ENCODE assay signal across 17 cellular contexts in the genomic region with DNA sequence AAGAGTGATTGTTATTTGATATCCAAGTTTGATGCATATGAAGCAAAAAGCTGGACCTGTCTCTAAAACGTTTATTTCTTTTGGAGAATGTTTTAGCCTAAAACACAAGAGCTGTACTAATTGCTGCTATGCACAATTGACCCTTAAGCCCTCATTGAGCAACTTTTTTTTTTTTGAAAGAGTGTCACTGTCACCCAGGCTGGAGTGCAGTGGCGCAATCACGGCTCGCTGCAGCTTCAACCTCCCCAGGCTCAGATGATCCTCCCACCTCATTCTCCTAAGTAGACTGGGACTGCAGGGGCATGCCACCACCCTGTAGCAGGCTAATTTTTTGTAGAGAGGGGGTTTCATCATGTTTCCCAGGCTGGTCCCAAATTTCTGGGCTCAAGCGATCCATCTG.
DNase-seq lines count a peak whose midpoint lies in the region; ATAC-seq and TF ChIP-seq lines count a peak whose summit lies in the region.
"Had no signal": no experiment of that assay in that cellular context is flagged by ENCODE, and none has a peak within 500 bp of the region (broad histone marks: within the 10 kb centered on the region; RNA-seq: fewer than 3 reads in every experiment).

No MANE protein-coding gene starts in this region.

- ATAC-seq in gastrocnemius medialis (peak in 1 of 2 donors; percentile 54), GM18858 (IDR thresholded peaks at IDR 0.05; ENCODE audit: unreplicated experiment) (no peak)

- in situ Hi-C loops in gastrocnemius medialis (cut with MboI; ENCODE audit: low sequenced_read_pairs in 4 of 4), result loop anchor here in 1 of 4 donors (10.0 kb wide), 1 partner anchor 59 kb away; no protein-coding TSS in a partner anchor

- no peak for TF ChIP-seq EP300 in Ishikawa (IDR thresholded peaks at IDR 0.05; ENCODE audit: borderline replicate concordance)

- no peak for TF ChIP-seq CTCF in NB4 (IDR thresholded peaks at IDR 0.05; ENCODE audit: low read depth, low read length)
- TF ChIP-seq CTCF in fibroblast of villous mesenchyme (IDR thresholded peaks at IDR 0.05; ENCODE audit: insufficient read depth, low read depth, low read length), result no peak
- no peak for TF ChIP-seq CTCF in gastrocnemius medialis (IDR thresholded peaks at IDR 0.05 in 4 of 5, conservative IDR thresholded peaks at IDR 0.05 in 1 of 5)
- TF ChIP-seq CTCF in dorsolateral prefrontal cortex (IDR thresholded peaks at IDR 0.05 in 54 of 56, conservative IDR thresholded peaks at IDR 0.05 in 2 of 56; ENCODE audit: low read depth in 1 of 56, partially characterized antibody in 56 of 56), result no peak

- intact Hi-C loops in gastrocnemius medialis (cut with DNase I; ENCODE audit: low total_unique reads) (no loop called here), dorsolateral prefrontal cortex (cut with DNase I) (no loop called here)

- peaks cover 0 to 3% of the 10 kb centered on the region in 2 donors for H3K4me1 ChIP-seq in gastrocnemius medialis
- H3K4me1 ChIP-seq: BLaER1 had no signal

- TF ChIP-seq POLR2A in NB4 (IDR thresholded peaks at IDR 0.05; ENCODE audit: extremely low read depth, insufficient read length), result no peak
- no peak for TF ChIP-seq POLR2A in gastrocnemius medialis (IDR thresholded peaks at IDR 0.05)

- H3K4me3 ChIP-seq in NB4 (ENCODE audit: low read depth, low read length), result no peak overlapping the region
- no peak overlapping the region for H3K4me3 ChIP-seq in fibroblast of villous mesenchyme (ENCODE audit: low read depth, low read length)
- no peak overlapping the region for H3K4me3 ChIP-seq in gastrocnemius medialis
- no peak overlapping the region for H3K4me3 ChIP-seq in dorsolateral prefrontal cortex
- H3K4me3 ChIP-seq: BLaER1 had no signal

- DNase-seq in NB4 (ENCODE audit: low read depth) (peak; percentile 83), fibroblast of villous mesenchyme (ENCODE audit: low read depth) (peak; percentile 18), gastrocnemius medialis (peak in 1 of 2 donors; percentile 51), NCI-H1105 (lab: John Stamatoyannopoulos, UW) (no peak), dorsolateral prefrontal cortex (no peak)
- DNase-seq: H7, IMR-90, NCI-H1092 treated with DMSO at 0.1 percent for 48 hours, NCI-H1694 treated with DMSO at 0.1 percent for 48 hours, NCI-H2171, NCI-H446 treated with DMSO at 0.1 percent for 48 hours, NCI-H774, RPMI8226, T-helper 1 cell had no signal

- H3K27ac ChIP-seq in gastrocnemius medialis, result peak overlapping the region in 3 of 4 donors; percentile 31 to 53 (median 32)
- H3K27ac ChIP-seq in dorsolateral prefrontal cortex, result no peak overlapping the region
- H3K27ac ChIP-seq: BLaER1 had no signal

- H3K27me3 ChIP-seq in gastrocnemius medialis, result no peaks in the 10 kb centered on the region
- no peaks in the 10 kb centered on the region for H3K27me3 ChIP-seq in dorsolateral prefrontal cortex
- H3K27me3 ChIP-seq: BLaER1 had no signal

- H3K9me3 ChIP-seq in gastrocnemius medialis, result no peaks in the 10 kb centered on the region
- H3K9me3 ChIP-seq: BLaER1 had no signal

- no peak for TF ChIP-seq RAD21 in Ishikawa (IDR thresholded peaks at IDR 0.05; ENCODE audit: low read depth)

- peaks cover 0 to 77% of the 10 kb centered on the region in 2 donors for H3K36me3 ChIP-seq in gastrocnemius medialis

TF ChIP-seq in Ishikawa, 13 proteins besides CTCF, POLR2A, EP300 and RAD21:
- TF ChIP-seq, protein P1, sequence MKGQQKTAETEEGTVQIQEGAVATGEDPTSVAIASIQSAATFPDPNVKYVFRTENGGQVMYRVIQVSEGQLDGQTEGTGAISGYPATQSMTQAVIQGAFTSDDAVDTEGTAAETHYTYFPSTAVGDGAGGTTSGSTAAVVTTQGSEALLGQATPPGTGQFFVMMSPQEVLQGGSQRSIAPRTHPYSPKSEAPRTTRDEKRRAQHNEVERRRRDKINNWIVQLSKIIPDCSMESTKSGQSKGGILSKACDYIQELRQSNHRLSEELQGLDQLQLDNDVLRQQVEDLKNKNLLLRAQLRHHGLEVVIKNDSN (IDR thresholded peaks at IDR 0.05), result no peak
- TF ChIP-seq CREB1 (IDR thresholded peaks at IDR 0.05; ENCODE audit: low read depth) (no peak), CEBPB (IDR thresholded peaks at IDR 0.05) (peak; percentile 41)

Comparison
In these comparisons a context has a peak if more than half of its experiments do, and no peak if none do; other contexts are left out.
1. DNase-seq: peak in NB4 (single experiment) and fibroblast of villous mesenchyme (single experiment); none in NCI-H1105 (single experiment) and dorsolateral prefrontal cortex (0 of 10).
2. H3K27ac ChIP-seq: peak in gastrocnemius medialis (3 of 4); none in dorsolateral prefrontal cortex (0 of 59).